Comparison of ENCODE assay signal across 18 cellular contexts in the genomic region with DNA sequence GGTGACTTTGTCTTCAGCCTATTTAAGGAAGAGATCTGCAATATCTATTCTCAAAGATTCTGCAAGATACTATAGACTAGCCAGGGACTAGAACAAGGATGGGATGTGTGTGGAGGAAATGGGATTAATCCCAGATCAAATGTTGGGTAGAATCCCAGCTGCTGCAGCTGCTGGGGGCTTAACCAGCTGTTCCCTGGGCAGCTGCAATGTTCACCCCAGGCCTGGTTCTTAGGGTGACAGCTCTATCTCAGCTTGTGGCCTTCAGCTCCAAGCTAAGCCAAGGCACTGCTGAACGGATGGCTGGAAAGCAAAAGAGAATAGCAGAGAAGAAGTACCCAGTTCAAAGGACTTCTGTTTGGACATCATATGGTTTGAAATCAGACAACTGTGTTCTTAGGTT. TPM values are rescaled to one million over a fixed set of nuclear protein-coding genes. Genes with fewer than 3 reads are reported as not detected.
"Had no signal": no experiment of that assay in that cellular context is flagged by ENCODE, and none has a peak within 500 bp of the region (broad histone marks: within the 10 kb centered on the region; RNA-seq: fewer than 3 reads in every experiment).

No MANE protein-coding gene starts in this region.

- H3K27me3 ChIP-seq: MG63 had no signal

- ATAC-seq: T-cell had no signal

- H3K4me3 ChIP-seq: MG63 had no signal

- DNase-seq: KBM-7, MG63, NCI-H1105, NCI-H1436 treated with DMSO at 0.1 percent for 48 hours, NCI-H1694, NCI-H187 treated with DMSO at 0.1 percent for 48 hours, NCI-H2029 treated with DMSO at 0.1 percent for 48 hours, NCI-H2227 treated with DMSO at 0.1 percent for 48 hours, NCI-H526 treated with DMSO at 0.1 percent for 48 hours, NCI-H748 treated with DMSO at 0.1 percent for 48 hours, Right ventricle myocardium superior, RPMI8226, SIG-M5, SK-N-SH, SW 1271, T-cell had no signal

- H3K9me3 ChIP-seq: MG63, SK-N-SH had no signal

- H3K36me3 ChIP-seq: MG63 had no signal

- H3K27ac ChIP-seq: HL-60 had no signal

RNA-seq across cellular contexts. Expression of gene DHH, which starts 14.8 kb away (rescaled TPM):
- polyA plus RNA-seq: IgD-negative memory B cell had no signal
